Comparison of ENCODE assay signal across 8 cellular contexts in the genomic region with DNA sequence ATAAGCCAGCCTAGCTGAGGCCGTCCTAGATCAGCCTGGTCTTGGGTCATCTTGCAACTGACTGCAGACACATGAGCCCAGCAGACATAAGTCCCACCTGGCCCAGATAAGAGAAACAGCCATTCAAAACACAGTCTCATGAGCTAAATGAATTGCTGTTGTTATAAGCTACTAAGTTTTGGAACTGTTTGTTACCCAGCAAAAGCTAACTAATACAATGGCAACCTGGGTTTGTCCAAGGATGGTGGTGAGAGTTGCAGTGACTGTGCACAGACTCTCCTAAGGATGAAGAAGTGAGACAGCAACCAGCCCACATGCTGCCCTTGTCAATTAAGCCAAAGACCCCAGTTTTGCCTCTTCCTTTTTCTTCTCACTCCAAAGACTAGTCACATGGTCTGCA.
"Had no signal": no experiment of that assay in that cellular context is flagged by ENCODE, and none has a peak within 500 bp of the region (broad histone marks: within the 10 kb centered on the region; RNA-seq: fewer than 3 reads in every experiment).

No MANE protein-coding gene starts in this region.

- FAIRE-seq: G401.6, GM12878, GM12891, GM12892, GM18507, GM19239 had no signal

- H3K4me3 ChIP-seq: GM12878 had no signal

- ATAC-seq: GM12878 had no signal

- DNase-seq: GDM1, GF-D8 had no signal
